ENCODE assay signal across 25 cellular contexts in genomic region chr16:5461574-5461973, GRCh38.
"Had no signal": no experiment of that assay in that cellular context is flagged by ENCODE, and none has a peak within 500 bp of the region (broad histone marks: within the 10 kb centered on the region; RNA-seq: fewer than 3 reads in every experiment).

No MANE protein-coding gene starts in this region.

- H3K4me3 Mint-ChIP-seq: naive thymus-derived CD8-positive, alpha-beta T cell; nephron progenitor cell; stimulated activated effector memory CD8-positive, alpha-beta T cell treated with anti-CD3 and anti-CD28 coated beads, Interleukin-12 subunit alpha, Interleukin-12 subunit beta, amount 100 ng/mL, for 72 hours had no signal

- H3K4me1 Mint-ChIP-seq: naive thymus-derived CD8-positive, alpha-beta T cell; stimulated activated effector memory CD8-positive, alpha-beta T cell treated with anti-CD3 and anti-CD28 coated beads, Interleukin-12 subunit alpha, Interleukin-12 subunit beta, amount 100 ng/mL, for 72 hours had no signal

- H3K4me3 ChIP-seq: coronary artery, esophagus squamous epithelium, heart right ventricle, lower lobe of right lung, psoas muscle, sigmoid colon, testis, tibial artery, upper lobe of left lung had no signal

- H3K27ac ChIP-seq: coronary artery, esophagus squamous epithelium, heart right ventricle, lower lobe of right lung, parathyroid adenoma, psoas muscle, sigmoid colon, testis, tibial artery, upper lobe of left lung had no signal

- DNase-seq: dermis blood vessel endothelial cell; effector memory CD4-positive, alpha-beta T cell; esophagus squamous epithelium; foreskin melanocyte; glutamatergic neuron; heart right ventricle; hippocampal formation; left cardiac atrium; left ventricle myocardium superior; lower lobe of right lung; naive thymus-derived CD8-positive, alpha-beta T cell; nephron progenitor cell; psoas muscle; right cardiac atrium; sigmoid colon; stimulated activated CD4-positive, alpha-beta T cell treated with anti-CD3 and anti-CD28 coated beads, Interleukin-2, amount 100 ng/mL, for 24 hours; stimulated activated CD4-positive, alpha-beta T cell treated with anti-CD3 and anti-CD28 coated beads, Interleukin-4, amount 100 ng/mL, for 24 hours; stimulated activated naive CD4-positive, alpha-beta T cell treated with Interleukin-2 at 50 U/mL for 16 hours; substantia nigra; testis; tibial artery had no signal

- H3K27ac Mint-ChIP-seq: naive thymus-derived CD8-positive, alpha-beta T cell; nephron progenitor cell; stimulated activated effector memory CD8-positive, alpha-beta T cell treated with anti-CD3 and anti-CD28 coated beads, Interleukin-12 subunit alpha, Interleukin-12 subunit beta, amount 100 ng/mL, for 72 hours had no signal

- H3K9me3 Mint-ChIP-seq: nephron progenitor cell had no signal

- H3K36me3 ChIP-seq: esophagus squamous epithelium, heart right ventricle, lower lobe of right lung, sigmoid colon, tibial artery, upper lobe of left lung had no signal

- H3K4me1 ChIP-seq: esophagus squamous epithelium, heart right ventricle, lower lobe of right lung, parathyroid adenoma, psoas muscle, sigmoid colon, testis, tibial artery, upper lobe of left lung had no signal

- H3K9ac ChIP-seq: parathyroid adenoma had no signal

- H2AFZ ChIP-seq: parathyroid adenoma had no signal

- H3K27me3 ChIP-seq: sigmoid colon, testis, tibial artery, upper lobe of left lung had no signal

- H3K36me3 Mint-ChIP-seq: naive thymus-derived CD8-positive, alpha-beta T cell; stimulated activated effector memory CD8-positive, alpha-beta T cell treated with anti-CD3 and anti-CD28 coated beads, Interleukin-12 subunit alpha, Interleukin-12 subunit beta, amount 100 ng/mL, for 72 hours had no signal

- H3K9me3 ChIP-seq: esophagus squamous epithelium, heart right ventricle, lower lobe of right lung, sigmoid colon, testis, tibial artery, upper lobe of left lung had no signal

- H3K79me2 ChIP-seq: parathyroid adenoma had no signal
